26 cellular contexts compared by ENCODE assay signal in genomic region chr1:195981448-195982139, GRCh38.
A peak's percentile ranks its signal among the peaks of the same experiment; 100 is the strongest.
DNase-seq lines count a peak whose midpoint lies in the region; ATAC-seq and TF ChIP-seq lines count a peak whose summit lies in the region.
"Had no signal": no experiment of that assay in that cellular context is flagged by ENCODE, and none has a peak within 500 bp of the region (broad histone marks: within the 10 kb centered on the region; RNA-seq: fewer than 3 reads in every experiment).

No MANE protein-coding gene starts in this region.

- no peaks in the 10 kb centered on the region for H3K27me3 Mint-ChIP-seq in effector memory CD8-positive, alpha-beta T cell

- peak; percentile 22 for DNase-seq in GM23248
- peak; percentile 51 for DNase-seq in amniotic epithelial cell (ENCODE audit: low read depth)
- no peak for DNase-seq in esophagus squamous epithelium (lab: John Stamatoyannopoulos, UW)
- peak; percentile 28 for DNase-seq in non-pigmented ciliary epithelial cell (ENCODE audit: low read depth)
- no peak for DNase-seq in DMS 273 (lab: John Stamatoyannopoulos, UW; ENCODE audit: unreplicated experiment)
- no peak for DNase-seq in effector memory CD8-positive, alpha-beta T cell
- no peak for DNase-seq in NCI-H1105 treated with DMSO at 0.1 percent for 48 hours (lab: John Stamatoyannopoulos, UW)
- no peak for DNase-seq in activated CD4-positive, CD25-positive, alpha-beta regulatory T cell treated with anti-CD3 and anti-CD28 coated beads, Interleukin-2, amount 50 U/mL, for 72 hours
- DNase-seq: activated CD4-positive, CD25-positive, alpha-beta regulatory T cell; activated CD8-positive, alpha-beta T cell treated with anti-CD3 and anti-CD28 coated beads, Interleukin-2, amount 10 ng/mL, durations not matched to agents 7 days and 5 days; activated gamma-delta T cell treated with Interleukin-2 at 50 U/mL for 16 hours; activated T-cell treated with anti-CD3 and anti-CD28 coated beads, Interleukin-2, amount 50 U/mL, for 1 hour; adrenal gland; central memory CD4-positive, alpha-beta T cell; dorsolateral prefrontal cortex; left ventricle myocardium inferior; midbrain; natural killer cell; NCI-H1930; NCI-H2227 treated with DMSO at 0.1 percent for 48 hours; NCI-H774; pancreas; T1000 had no signal

- no peak for TF ChIP-seq POLR2A in esophagus squamous epithelium (IDR thresholded peaks at IDR 0.05)

- H3K79me2 ChIP-seq in GM23248 (ENCODE audit: insufficient read depth) = no peaks in the 10 kb centered on the region

- intact Hi-C loops in esophagus squamous epithelium (cut with DNase I) = no loop called here

- no peak overlapping the region for H3K4me3 ChIP-seq in GM23248
- H3K4me3 ChIP-seq in esophagus squamous epithelium = no peak overlapping the region
- H3K4me3 ChIP-seq: adrenal gland, dorsolateral prefrontal cortex, left ventricle myocardium inferior, pancreas had no signal

- in situ Hi-C loops in GM23248 (cut with MboI) = no loop called here

- peaks cover 2 to 13% of the 10 kb centered on the region in 2 donors for H3K9me3 Mint-ChIP-seq in effector memory CD8-positive, alpha-beta T cell

- H3K27me3 ChIP-seq in GM23248 (replicated peaks; ENCODE audit: insufficient read depth) (no peaks in the 10 kb centered on the region), esophagus squamous epithelium (no peaks in the 10 kb centered on the region)
- H3K27me3 ChIP-seq: adrenal gland, dorsolateral prefrontal cortex, pancreas had no signal

- H3K9me3 ChIP-seq in GM23248 (ENCODE audit: low read depth) (no peaks in the 10 kb centered on the region), esophagus squamous epithelium (no peaks in the 10 kb centered on the region)
- H3K9me3 ChIP-seq: adrenal gland, left ventricle myocardium inferior, pancreas had no signal

- H3K27ac Mint-ChIP-seq in effector memory CD8-positive, alpha-beta T cell = no peak overlapping the region
- H3K27ac Mint-ChIP-seq: activated CD8-positive, alpha-beta T cell treated with anti-CD3 and anti-CD28 coated beads, Interleukin-2, amount 10 ng/mL, durations not matched to agents 7 days and 5 days; natural killer cell had no signal

- H3K4me3 Mint-ChIP-seq in effector memory CD8-positive, alpha-beta T cell = no peak overlapping the region
- H3K4me3 Mint-ChIP-seq: activated CD8-positive, alpha-beta T cell treated with anti-CD3 and anti-CD28 coated beads, Interleukin-2, amount 10 ng/mL, durations not matched to agents 7 days and 5 days; natural killer cell had no signal

- H3K9me2 ChIP-seq in GM23248 (ENCODE audit: insufficient read depth) = 0 out of 2 replicates have a peak, but pooled peaks cover 3% of the 10 kb centered on the region

- H3K4me2 ChIP-seq in GM23248 (ENCODE audit: unreplicated experiment) = no peak overlapping the region

- no peaks in the 10 kb centered on the region for H3K4me1 ChIP-seq in GM23248 (ENCODE audit: insufficient read depth)
- peaks cover 0 to 28% (median 5%) of the 10 kb centered on the region in 3 donors for H3K4me1 ChIP-seq in esophagus squamous epithelium
- H3K4me1 ChIP-seq: adrenal gland, left ventricle myocardium inferior, pancreas had no signal

- H3K36me3 ChIP-seq in GM23248 (ENCODE audit: low read depth) = no peaks in the 10 kb centered on the region
- no peaks in the 10 kb centered on the region for H3K36me3 ChIP-seq in esophagus squamous epithelium
- H3K36me3 ChIP-seq: adrenal gland, left ventricle myocardium inferior, pancreas had no signal

- ATAC-seq in effector memory CD8-positive, alpha-beta T cell (replicated peaks) = no peak
- ATAC-seq: activated CD8-positive, alpha-beta T cell treated with anti-CD3 and anti-CD28 coated beads, Interleukin-2, amount 10 ng/mL, durations not matched to agents 7 days and 5 days; HCT116; natural killer cell; pancreas; sciatic nerve had no signal

- no peaks in the 10 kb centered on the region for H3K36me3 Mint-ChIP-seq in effector memory CD8-positive, alpha-beta T cell (ENCODE audit: insufficient read depth)

- H3K27ac ChIP-seq in GM23248 = no peak overlapping the region
- H3K27ac ChIP-seq in esophagus squamous epithelium = peak overlapping the region in 3 of 4 donors; percentile 70 to 76 (median 75)
- H3K27ac ChIP-seq: adrenal gland, C4-2B, dorsolateral prefrontal cortex, left ventricle myocardium inferior, pancreas had no signal

- no peak overlapping the region for H3K9ac ChIP-seq in GM23248

- no peaks in the 10 kb centered on the region for H3F3A ChIP-seq in GM23248 (ENCODE audit: insufficient read depth)

- H2AFZ ChIP-seq in GM23248 = peak overlapping the region; percentile 40; the same call in 1 of the 2 replicates

- 9 to 11% methylated on average over 3 of the region's 3 CpGs for WGBS in GM23248 (ENCODE audit: low coverage in 1 of 2, low lambda C conversion rate in 2 of 2, missing lambda C conversion rate in 2 of 2), 2 experiments
- WGBS in esophagus squamous epithelium, 2 donors = 47 to 52% methylated on average over 3 of the region's 3 CpGs

- H4K20me1 ChIP-seq in GM23248 (ENCODE audit: insufficient read depth) = no peaks in the 10 kb centered on the region

- TF ChIP-seq CTCF in esophagus squamous epithelium (IDR thresholded peaks at IDR 0.05) = no peak

- H3K4me1 Mint-ChIP-seq in effector memory CD8-positive, alpha-beta T cell (ENCODE audit: low read depth in 2 of 2) = no peaks in the 10 kb centered on the region
- H3K4me1 Mint-ChIP-seq: natural killer cell had no signal

Comparison
In these comparisons a context has a peak if more than half of its experiments do, and no peak if none do; other contexts are left out.
1. DNase-seq: peak in GM23248 (single experiment), amniotic epithelial cell (single experiment) and non-pigmented ciliary epithelial cell (single experiment); none in esophagus squamous epithelium (single experiment), DMS 273 (single experiment), effector memory CD8-positive, alpha-beta T cell (0 of 3), NCI-H1105 treated with DMSO at 0.1 percent for 48 hours (single experiment) and activated CD4-positive, CD25-positive, alpha-beta regulatory T cell treated with anti-CD3 and anti-CD28 coated beads, Interleukin-2, amount 50 U/mL, for 72 hours (single experiment).